ENCODE assay signal across 8 cellular contexts in genomic region chr11:128725630-128726461, GRCh38. TPM values are rescaled to one million over a fixed set of nuclear protein-coding genes. Genes with fewer than 3 reads are reported as not detected.
A peak's percentile ranks its signal among the peaks of the same experiment; 100 is the strongest.
DNase-seq lines count a peak whose midpoint lies in the region; ATAC-seq and TF ChIP-seq lines count a peak whose summit lies in the region.

No MANE protein-coding gene starts in this region.

- ATAC-seq in GM21619 (IDR thresholded peaks at IDR 0.05; ENCODE audit: unreplicated experiment): peak; percentile 51
- peak; percentile 35 for ATAC-seq in left lung

- no peaks in the 10 kb centered on the region for H3K27me3 Mint-ChIP-seq in activated T-helper 2 cell treated with anti-CD3 and anti-CD28 coated beads, Interferon-gamma antibody, Interleukin-2, Interleukin-4, amounts not matched to agents 10 μg/mL and 5 μg/mL and 100 μg/mL, durations not matched to agents 14 hours and 24 hours and 36 hours (ENCODE audit: low read depth)

- H3K4me3 Mint-ChIP-seq in activated T-helper 2 cell treated with anti-CD3 and anti-CD28 coated beads, Interferon-gamma antibody, Interleukin-2, Interleukin-4, amounts not matched to agents 10 μg/mL and 5 μg/mL and 100 μg/mL, durations not matched to agents 14 hours and 24 hours and 36 hours (ENCODE audit: low read depth): peak overlapping the region; percentile 39

- H3K27ac Mint-ChIP-seq in activated T-helper 2 cell treated with anti-CD3 and anti-CD28 coated beads, Interferon-gamma antibody, Interleukin-2, Interleukin-4, amounts not matched to agents 10 μg/mL and 5 μg/mL and 100 μg/mL, durations not matched to agents 14 hours and 24 hours and 36 hours: peak overlapping the region; percentile 73

- no peaks in the 10 kb centered on the region for H3K9me3 Mint-ChIP-seq in activated T-helper 2 cell treated with anti-CD3 and anti-CD28 coated beads, Interferon-gamma antibody, Interleukin-2, Interleukin-4, amounts not matched to agents 10 μg/mL and 5 μg/mL and 100 μg/mL, durations not matched to agents 14 hours and 24 hours and 36 hours

- peaks cover 18 to 100% of the 10 kb centered on the region in 2 donors for H3K4me1 ChIP-seq in left lung

- H3K4me1 Mint-ChIP-seq in activated T-helper 2 cell treated with anti-CD3 and anti-CD28 coated beads, Interferon-gamma antibody, Interleukin-2, Interleukin-4, amounts not matched to agents 10 μg/mL and 5 μg/mL and 100 μg/mL, durations not matched to agents 14 hours and 24 hours and 36 hours (ENCODE audit: low read depth): peaks cover 88% of the 10 kb centered on the region

- H3K27ac ChIP-seq in left lung (peak overlapping the region; percentile 39 to 86), dorsolateral prefrontal cortex (peak overlapping the region in 10 of 59 donors; percentile 5 to 56 (median 26))

- TF ChIP-seq CTCF in left lung (IDR thresholded peaks at IDR 0.05): no peak
- TF ChIP-seq CTCF in dorsolateral prefrontal cortex (IDR thresholded peaks at IDR 0.05 in 54 of 56, conservative IDR thresholded peaks at IDR 0.05 in 2 of 56; ENCODE audit: low read depth in 1 of 56, partially characterized antibody in 56 of 56): no peak

- DNase-seq in GDM1 (lab: John Stamatoyannopoulos, UW) (peak; percentile 76), LHCN-M2 (ENCODE audit: low read depth) (peak; percentile 77), left lung (no peak), NCI-H1436 treated with DMSO at 0.1 percent for 48 hours (lab: John Stamatoyannopoulos, UW) (no peak), posterior cingulate gyrus (no peak), dorsolateral prefrontal cortex (no peak)
- DNase-seq in activated T-helper 2 cell treated with anti-CD3 and anti-CD28 coated beads, Interferon-gamma antibody, Interleukin-2, Interleukin-4, amounts not matched to agents 10 μg/mL and 5 μg/mL and 100 μg/mL, durations not matched to agents 14 hours and 24 hours and 36 hours (ENCODE audit: low spot score): no peak

- intact Hi-C loops in activated T-helper 2 cell treated with anti-CD3 and anti-CD28 coated beads, Interferon-gamma antibody, Interleukin-2, Interleukin-4, amounts not matched to agents 10 μg/mL and 5 μg/mL and 100 μg/mL, durations not matched to agents 14 hours and 24 hours and 36 hours (cut with micrococcal nuclease): loop anchor here (1.0 kb wide), 1 partner anchor 9 kb away; no protein-coding TSS in a partner anchor
- intact Hi-C loops in left lung (cut with DNase I): no loop called here
- intact Hi-C loops in posterior cingulate gyrus (cut with DNase I): no loop called here
- intact Hi-C loops in dorsolateral prefrontal cortex (cut with DNase I): no loop called here

- H3K27me3 ChIP-seq in left lung (no peaks in the 10 kb centered on the region), dorsolateral prefrontal cortex (peaks cover 0 to 33% (median 0%) of the 10 kb centered on the region in 45 donors)

- H3K9me3 ChIP-seq in left lung: no peaks in the 10 kb centered on the region

- H3K36me3 Mint-ChIP-seq in activated T-helper 2 cell treated with anti-CD3 and anti-CD28 coated beads, Interferon-gamma antibody, Interleukin-2, Interleukin-4, amounts not matched to agents 10 μg/mL and 5 μg/mL and 100 μg/mL, durations not matched to agents 14 hours and 24 hours and 36 hours (ENCODE audit: low read depth): peaks cover 30% of the 10 kb centered on the region

- H3K4me3 ChIP-seq in left lung (no peak overlapping the region), dorsolateral prefrontal cortex (no peak overlapping the region)

- no peaks in the 10 kb centered on the region for H3K36me3 ChIP-seq in left lung

RNA-seq across cellular contexts. Expression of gene FLI1, which starts 32.0 kb away (rescaled TPM):
- total RNA-seq in LHCN-M2 (2014; rRNA removed) (0.06 and 0.17 TPM in 2 replicates), left lung (10 to 100 TPM; 27.4 to 53.8 TPM), dorsolateral prefrontal cortex (10 to 100 TPM in 47 of 120 experiments, 1 to 10 TPM in 73; 2.8 to 26.0 (median 9.3) TPM)
- 0.86 TPM for polyA plus RNA-seq in LHCN-M2 (2012)
- total RNA-seq in activated T-helper 2 cell treated with anti-CD3 and anti-CD28 coated beads, Interferon-gamma antibody, Interleukin-2, Interleukin-4, amounts not matched to agents 10 μg/mL and 5 μg/mL and 100 μg/mL, durations not matched to agents 14 hours and 24 hours and 36 hours: 38.1 and 38.3 TPM in 2 replicates

Comparison
In these comparisons a context has a peak if more than half of its experiments do, and no peak if none do; other contexts are left out.
1. DNase-seq: peak in GDM1 (single experiment) and LHCN-M2 (single experiment); none in activated T-helper 2 cell treated with anti-CD3 and anti-CD28 coated beads, Interferon-gamma antibody, Interleukin-2, Interleukin-4, amounts not matched to agents 10 μg/mL and 5 μg/mL and 100 μg/mL, durations not matched to agents 14 hours and 24 hours and 36 hours (single experiment), left lung (0 of 2), NCI-H1436 treated with DMSO at 0.1 percent for 48 hours (single experiment), posterior cingulate gyrus (0 of 10) and dorsolateral prefrontal cortex (0 of 10).